In genomic region chr12:89859513-89860220, GRCh38 we compare ENCODE assay signal across 20 cellular contexts.
DNase-seq lines count a peak whose midpoint lies in the region; ATAC-seq and TF ChIP-seq lines count a peak whose summit lies in the region.
"Had no signal": no experiment of that assay in that cellular context is flagged by ENCODE, and none has a peak within 500 bp of the region (broad histone marks: within the 10 kb centered on the region; RNA-seq: fewer than 3 reads in every experiment).

No MANE protein-coding gene starts in this region.

- ATAC-seq in activated CD8-positive, alpha-beta T cell treated with anti-CD3 and anti-CD28 coated beads for 36 hours: no peak
- no peak for ATAC-seq in activated CD8-positive, alpha-beta T cell treated with anti-CD3 and anti-CD28 coated beads, Interleukin-2, amount 10 ng/mL, durations not matched to agents 7 days and 5 days
- ATAC-seq in left colon: peak; percentile 81
- ATAC-seq: A549; activated T-cell treated with anti-CD3 and anti-CD28 coated beads, Interleukin-2, amount 50 U/mL, for 4 hours; gastroesophageal sphincter had no signal

- CTCF ChIA-PET in activated CD8-positive, alpha-beta T cell treated with anti-CD3 and anti-CD28 coated beads for 36 hours (lab: Charles Lee): interaction anchor here (1.1 to 1.4 kb wide), 2 partner anchors 153 to 316 kb away, joined by 3 to 5 read pairs; no protein-coding TSS in a partner anchor
- CTCF ChIA-PET in activated CD8-positive, alpha-beta T cell treated with anti-CD3 and anti-CD28 coated beads, Interleukin-2, amount 10 ng/mL, durations not matched to agents 7 days and 5 days (lab: Charles Lee): interaction anchor here (1.4 to 1.5 kb wide), 2 partner anchors 24 to 316 kb away, joined by 4 read pairs; no protein-coding TSS in a partner anchor

- H3F3A ChIP-seq in SU-DHL-6 (ENCODE audit: insufficient read depth): peaks cover 8% of the 10 kb centered on the region

- no peaks in the 10 kb centered on the region for H3K9me2 ChIP-seq in SU-DHL-6 (replicated peaks; ENCODE audit: insufficient read depth, low read length)

- peaks cover 4% of the 10 kb centered on the region for H3K9me3 Mint-ChIP-seq in activated CD8-positive, alpha-beta T cell treated with anti-CD3 and anti-CD28 coated beads for 36 hours
- peaks cover 6% of the 10 kb centered on the region for H3K9me3 Mint-ChIP-seq in activated CD8-positive, alpha-beta T cell treated with anti-CD3 and anti-CD28 coated beads, Interleukin-2, amount 10 ng/mL, durations not matched to agents 7 days and 5 days (ENCODE audit: insufficient read depth)
- H3K9me3 Mint-ChIP-seq: activated T-cell treated with anti-CD3 and anti-CD28 coated beads, Interleukin-2, amount 50 U/mL, for 4 hours had no signal

- H3K27ac ChIP-seq in SU-DHL-6 (ENCODE audit: low read depth, low read length): no peak overlapping the region
- H3K27ac ChIP-seq: C4-2B, coronary artery, gastroesophageal sphincter had no signal

- H3K4me3 Mint-ChIP-seq in activated CD8-positive, alpha-beta T cell treated with anti-CD3 and anti-CD28 coated beads for 36 hours: no peak overlapping the region
- H3K4me3 Mint-ChIP-seq in activated CD8-positive, alpha-beta T cell treated with anti-CD3 and anti-CD28 coated beads, Interleukin-2, amount 10 ng/mL, durations not matched to agents 7 days and 5 days: no peak overlapping the region
- H3K4me3 Mint-ChIP-seq: activated T-cell treated with anti-CD3 and anti-CD28 coated beads, Interleukin-2, amount 50 U/mL, for 4 hours had no signal

- peak; percentile 10 for DNase-seq in activated CD8-positive, alpha-beta T cell treated with anti-CD3 and anti-CD28 coated beads for 36 hours
- no peak for DNase-seq in activated CD8-positive, alpha-beta T cell treated with anti-CD3 and anti-CD28 coated beads, Interleukin-2, amount 10 ng/mL, durations not matched to agents 7 days and 5 days
- DNase-seq in left colon: no peak
- peak; percentile 49 for DNase-seq in stromal cell of bone marrow (ENCODE audit: low read depth)
- no peak for DNase-seq in NCI-H2196 (lab: John Stamatoyannopoulos, UW; ENCODE audit: unreplicated experiment)
- DNase-seq in activated gamma-delta T cell treated with Interleukin-2 at 50 U/mL for 16 hours: no peak
- no peak for DNase-seq in G401 (ENCODE audit: low spot score)
- DNase-seq: activated CD4-positive, alpha-beta T cell treated with anti-CD3 and anti-CD28 coated beads, Interleukin-2, amount 50 U/mL, for 1 hour; activated T-cell treated with anti-CD3 and anti-CD28 coated beads, Interleukin-2, amount 50 U/mL, for 4 hours; H7; NCI-H146; RPMI8226; stimulated activated CD4-positive, alpha-beta T cell treated with anti-CD3 and anti-CD28 coated beads, Interleukin-4, amount 100 ng/mL, for 4 hours had no signal

- H3K4me2 ChIP-seq in SU-DHL-6 (ENCODE audit: low read depth, low read length, poor library complexity, severe bottlenecking): no peak overlapping the region
- H3K4me2 ChIP-seq: A549, smooth muscle cell had no signal

- H2AFZ ChIP-seq in SU-DHL-6 (ENCODE audit: low read depth, low read length, severe bottlenecking): peak overlapping the region; percentile 12

- no peaks in the 10 kb centered on the region for H3K79me2 ChIP-seq in SU-DHL-6 (ENCODE audit: insufficient read depth, low read length)

- intact Hi-C loops in activated CD8-positive, alpha-beta T cell treated with anti-CD3 and anti-CD28 coated beads for 36 hours (cut with micrococcal nuclease): loop anchor here (5.0 to 10.0 kb wide), 3 partner anchors 88 to 152 kb away; partner anchors contain the start of gene ATP2B1
- intact Hi-C loops in left colon (cut with DNase I, micrococcal nuclease): no loop called here

- H3K36me3 ChIP-seq in SU-DHL-6 (ENCODE audit: low read length): no peaks in the 10 kb centered on the region
- H3K36me3 ChIP-seq: gastroesophageal sphincter had no signal

- peaks cover 5% of the 10 kb centered on the region for H3K36me3 Mint-ChIP-seq in activated CD8-positive, alpha-beta T cell treated with anti-CD3 and anti-CD28 coated beads for 36 hours (ENCODE audit: low read depth)
- H3K36me3 Mint-ChIP-seq in activated CD8-positive, alpha-beta T cell treated with anti-CD3 and anti-CD28 coated beads, Interleukin-2, amount 10 ng/mL, durations not matched to agents 7 days and 5 days (ENCODE audit: low read depth): peaks cover 27% of the 10 kb centered on the region

- POLR2A ChIA-PET in activated CD8-positive, alpha-beta T cell treated with anti-CD3 and anti-CD28 coated beads for 36 hours (lab: Charles Lee): no interaction called here
- POLR2A ChIA-PET in activated CD8-positive, alpha-beta T cell treated with anti-CD3 and anti-CD28 coated beads, Interleukin-2, amount 10 ng/mL, durations not matched to agents 7 days and 5 days (lab: Charles Lee): interaction anchor here (0.9 kb wide), 1 partner anchor 151 kb away, joined by 3 read pairs; the partner anchor contains the start of gene ATP2B1

- H3K27me3 ChIP-seq in SU-DHL-6 (ENCODE audit: low read length): no peaks in the 10 kb centered on the region
- H3K27me3 ChIP-seq: gastroesophageal sphincter had no signal

- H3K9ac ChIP-seq in SU-DHL-6 (ENCODE audit: low read length): no peak overlapping the region

- H3K27me3 Mint-ChIP-seq in activated CD8-positive, alpha-beta T cell treated with anti-CD3 and anti-CD28 coated beads for 36 hours: no peaks in the 10 kb centered on the region
- H3K27me3 Mint-ChIP-seq in activated CD8-positive, alpha-beta T cell treated with anti-CD3 and anti-CD28 coated beads, Interleukin-2, amount 10 ng/mL, durations not matched to agents 7 days and 5 days (ENCODE audit: low read depth): no peaks in the 10 kb centered on the region

- in situ Hi-C loops in G401 (cut with HindIII; ENCODE audit: low sequenced_read_pairs): no loop called here

- H3K27ac Mint-ChIP-seq in activated CD8-positive, alpha-beta T cell treated with anti-CD3 and anti-CD28 coated beads for 36 hours: no peak overlapping the region
- H3K27ac Mint-ChIP-seq in activated CD8-positive, alpha-beta T cell treated with anti-CD3 and anti-CD28 coated beads, Interleukin-2, amount 10 ng/mL, durations not matched to agents 7 days and 5 days: no peak overlapping the region
- H3K27ac Mint-ChIP-seq: activated naive CD4-positive, alpha-beta T cell treated with anti-CD3 and anti-CD28 coated beads, Interleukin-2, amount 50 U/mL, for 72 hours had no signal

- H4K20me1 ChIP-seq in SU-DHL-6 (ENCODE audit: low read depth, low read length): no peaks in the 10 kb centered on the region

- TF ChIP-seq CTCF in activated CD8-positive, alpha-beta T cell treated with anti-CD3 and anti-CD28 coated beads for 36 hours (IDR thresholded peaks at IDR 0.05): no peak
- TF ChIP-seq CTCF in SU-DHL-6 (IDR thresholded peaks at IDR 0.05; ENCODE audit: insufficient read depth, low read length, poor library complexity, severe bottlenecking): no peak

- peaks cover 74% of the 10 kb centered on the region for H3K4me1 Mint-ChIP-seq in activated CD8-positive, alpha-beta T cell treated with anti-CD3 and anti-CD28 coated beads for 36 hours (ENCODE audit: low read depth)
- peaks cover 48% of the 10 kb centered on the region for H3K4me1 Mint-ChIP-seq in activated CD8-positive, alpha-beta T cell treated with anti-CD3 and anti-CD28 coated beads, Interleukin-2, amount 10 ng/mL, durations not matched to agents 7 days and 5 days (ENCODE audit: low read depth)

- no peaks in the 10 kb centered on the region for H3K9me3 ChIP-seq in SU-DHL-6 (ENCODE audit: insufficient read depth, low read length)
- H3K9me3 ChIP-seq: A549, gastroesophageal sphincter had no signal

- no peak overlapping the region for H3K4me3 ChIP-seq in SU-DHL-6 (ENCODE audit: insufficient read depth, low read length, poor library complexity, severe bottlenecking)
- H3K4me3 ChIP-seq: A549, coronary artery, gastroesophageal sphincter, smooth muscle cell had no signal

Comparison
In these comparisons a context has a peak if more than half of its experiments do, and no peak if none do; other contexts are left out.
1. DNase-seq: peak in activated CD8-positive, alpha-beta T cell treated with anti-CD3 and anti-CD28 coated beads for 36 hours (single experiment) and stromal cell of bone marrow (single experiment); none in activated CD8-positive, alpha-beta T cell treated with anti-CD3 and anti-CD28 coated beads, Interleukin-2, amount 10 ng/mL, durations not matched to agents 7 days and 5 days (single experiment), left colon (0 of 2), NCI-H2196 (single experiment), activated gamma-delta T cell treated with Interleukin-2 at 50 U/mL for 16 hours (single experiment) and G401 (single experiment).